In the genomic region with DNA sequence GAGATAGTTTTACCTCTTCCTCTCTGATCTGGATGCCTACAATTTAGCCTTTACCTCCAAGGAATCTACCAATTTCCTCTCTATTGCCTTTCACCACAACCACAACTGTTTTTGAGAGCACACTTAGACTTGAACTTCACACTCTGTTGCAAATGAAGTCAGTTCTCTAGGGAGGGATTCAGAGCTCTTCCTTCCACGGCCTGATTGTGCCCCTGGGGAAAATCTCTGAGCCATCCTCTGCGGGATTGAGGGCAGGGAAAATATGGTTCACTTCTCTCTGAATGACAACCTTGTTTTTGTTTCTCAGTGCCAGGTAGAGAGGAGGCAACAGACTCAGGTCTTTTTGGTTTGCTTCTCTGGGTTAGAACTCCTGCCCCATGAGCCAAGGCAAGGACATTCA, we compare ENCODE assay signal across 1 cellular context.
TF ChIP-seq lines count a peak whose summit lies in the region.

No MANE protein-coding gene starts in this region.

TF ChIP-seq in IMR-90, 13 proteins besides CTCF, POLR2A, EP300 and RAD21:
- TF ChIP-seq NFE2L2 (IDR thresholded peaks at IDR 0.05; ENCODE audit: low read depth, low read length) (no peak), FOS (IDR thresholded peaks at IDR 0.05; ENCODE audit: low read depth, low read length) (no peak), MXI1 (IDR thresholded peaks at IDR 0.05; ENCODE audit: borderline replicate concordance, low read depth, low read length) (no peak), SMC3 (IDR thresholded peaks at IDR 0.05; ENCODE audit: low read depth, low read length) (no peak), CEBPB (IDR thresholded peaks at IDR 0.05; ENCODE audit: low read depth, low read length) (no peak), CHD1 (IDR thresholded peaks at IDR 0.05; ENCODE audit: low read depth, low read length) (no peak), RCOR1 (IDR thresholded peaks at IDR 0.05; ENCODE audit: insufficient replicate concordance, low read length) (no peak), MAFK (IDR thresholded peaks at IDR 0.05; ENCODE audit: low read depth, low read length) (no peak), USF2 (IDR thresholded peaks at IDR 0.05; ENCODE audit: low read depth, low read length) (no peak), BHLHE40 (IDR thresholded peaks at IDR 0.05; ENCODE audit: low read depth, low read length) (no peak), RFX5 (IDR thresholded peaks at IDR 0.05; ENCODE audit: low read depth, low read length) (no peak), MAZ (IDR thresholded peaks at IDR 0.05; ENCODE audit: borderline replicate concordance, low read depth, low read length) (no peak), ELK1 (IDR thresholded peaks at IDR 0.05; ENCODE audit: borderline replicate concordance, low read depth, low read length) (no peak)
